17 cellular contexts compared by ENCODE assay signal in genomic region chr3:14411988-14412387, GRCh38. TPM values are rescaled to one million over a fixed set of nuclear protein-coding genes. Genes with fewer than 3 reads are reported as not detected.
DNase-seq lines count a peak whose midpoint lies in the region; FAIRE-seq and TF ChIP-seq lines count a peak whose summit lies in the region.
"Had no signal": no experiment of that assay in that cellular context is flagged by ENCODE, and none has a peak within 500 bp of the region (broad histone marks: within the 10 kb centered on the region; RNA-seq: fewer than 3 reads in every experiment).

No MANE protein-coding gene starts in this region.

- no peaks in the 10 kb centered on the region for H3K36me3 Mint-ChIP-seq in neural progenitor cell

- H3K27me3 ChIP-seq in AG04450 (ENCODE audit: control insufficient read depth, insufficient read depth, low read length): no peaks in the 10 kb centered on the region
- no peaks in the 10 kb centered on the region for H3K27me3 ChIP-seq in brain microvascular endothelial cell (replicated peaks)
- no peaks in the 10 kb centered on the region for H3K27me3 ChIP-seq in neural progenitor cell
- H3K27me3 ChIP-seq: esophagus muscularis mucosa had no signal

- no peak overlapping the region for H2AFZ ChIP-seq in neural progenitor cell (replicated peaks)

- peak overlapping the region; percentile 62 for H3K4me2 ChIP-seq in neural progenitor cell

- no peaks in the 10 kb centered on the region for H3K36me3 ChIP-seq in brain microvascular endothelial cell (replicated peaks)
- H3K36me3 ChIP-seq in neural progenitor cell: no peaks in the 10 kb centered on the region

- peaks cover 49% of the 10 kb centered on the region for H3K4me1 Mint-ChIP-seq in neural progenitor cell

- H3K4me3 ChIP-seq in AG04450 (ENCODE audit: low read depth, low read length): no peak overlapping the region
- no peak overlapping the region for H3K4me3 ChIP-seq in brain microvascular endothelial cell (ENCODE audit: low read depth, low read length)
- no peak overlapping the region for H3K4me3 ChIP-seq in neural progenitor cell
- H3K4me3 ChIP-seq: esophagus muscularis mucosa had no signal

- H3K4me3 Mint-ChIP-seq in neural progenitor cell: no peak overlapping the region
- H3K4me3 Mint-ChIP-seq: central memory CD8-positive, alpha-beta T cell had no signal

- TF ChIP-seq CTCF in AG04450 (IDR thresholded peaks at IDR 0.05; ENCODE audit: low read depth, low read length) (peak; percentile 32), brain microvascular endothelial cell (IDR thresholded peaks at IDR 0.05; ENCODE audit: low read depth, low read length, missing control alignments) (peak; percentile 54), neural progenitor cell (IDR thresholded peaks at IDR 0.05) (peak; percentile 53)

- peaks cover 81% of the 10 kb centered on the region for H4K20me1 ChIP-seq in neural progenitor cell (ENCODE audit: low read depth)

- peak overlapping the region; percentile 21 for H3K27ac Mint-ChIP-seq in neural progenitor cell

- no peaks in the 10 kb centered on the region for H3K9me3 Mint-ChIP-seq in neural progenitor cell
- H3K9me3 Mint-ChIP-seq: central memory CD8-positive, alpha-beta T cell had no signal

- H3K27ac ChIP-seq in AG04450 (ENCODE audit: low read depth, low read length) (no peak overlapping the region), brain microvascular endothelial cell (no peak overlapping the region), neural progenitor cell (no peak overlapping the region)
- H3K27ac ChIP-seq: C4-2B, esophagus muscularis mucosa had no signal

- in situ Hi-C loops in brain microvascular endothelial cell (cut with HindIII; ENCODE audit: low pct_ligation_motif_present, low sequenced_read_pairs): no loop called here

- no peaks in the 10 kb centered on the region; the same call in 1 of the 2 replicates for H3K9me3 ChIP-seq in AG04450 (ENCODE audit: control insufficient read depth, insufficient read depth, low read length)
- H3K9me3 ChIP-seq in neural progenitor cell (ENCODE audit: low read depth): no peaks in the 10 kb centered on the region
- H3K9me3 ChIP-seq: esophagus muscularis mucosa had no signal

- H3K27me3 Mint-ChIP-seq in neural progenitor cell (ENCODE audit: insufficient read depth, low read depth): no peaks in the 10 kb centered on the region
- H3K27me3 Mint-ChIP-seq: central memory CD8-positive, alpha-beta T cell had no signal

- FAIRE-seq in GM19239 (lab: Jason Lieb, UNC): no peak

- H3F3A ChIP-seq in neural progenitor cell (ENCODE audit: low read depth): peaks cover 25% of the 10 kb centered on the region

- DNase-seq in AG04450 (ENCODE audit: low read depth, low spot score) (no peak), HEK293T (ENCODE audit: extremely low spot score) (peak; percentile 35), brain microvascular endothelial cell (no peak), neural progenitor cell (ENCODE audit: low spot score) (peak; percentile 47), GM19239 (ENCODE audit: insufficient read length, low spot score) (no peak), AML-193 (lab: John Stamatoyannopoulos, UW) (no peak), SKM-1 (lab: John Stamatoyannopoulos, UW; ENCODE audit: unreplicated experiment) (no peak), NCI-H2107 (lab: John Stamatoyannopoulos, UW) (no peak)
- DNase-seq: activated CD4-positive, alpha-beta T cell treated with anti-CD3 and anti-CD28 coated beads for 48 hours; activated effector memory CD4-positive, alpha-beta T cell treated with anti-CD3 and anti-CD28 coated beads, Interleukin-2, amount 50 U/mL, for 16 hours; Karpas-422; midbrain; NCI-H187 treated with DMSO at 0.1 percent for 48 hours; posterior cingulate gyrus had no signal

- POLR2A ChIA-PET in AG04450 (lab: Yijun Ruan, JAX): no interaction called here
- POLR2A ChIA-PET in HEK293T (lab: Yijun Ruan, JAX): no interaction called here

- no peak overlapping the region for H3K9ac ChIP-seq in neural progenitor cell

- peaks cover 35% of the 10 kb centered on the region for H3K79me2 ChIP-seq in neural progenitor cell (ENCODE audit: low read depth)

- peaks cover 24% of the 10 kb centered on the region for H3K4me1 ChIP-seq in neural progenitor cell

- CTCF ChIA-PET in AG04450 (lab: Charles Lee): interaction anchor here (2.0 kb wide), 1 partner anchor 209 kb away, joined by 8 read pairs; no protein-coding TSS in a partner anchor
- CTCF ChIA-PET in HEK293T (lab: Yijun Ruan, JAX): interaction anchor here (0.6 kb wide), 1 partner anchor 1798 kb away, joined by 3 read pairs; no protein-coding TSS in a partner anchor

TF ChIP-seq in HEK293T, 16 proteins besides CTCF, POLR2A, EP300 and RAD21:
- TF ChIP-seq LEF1 (IDR thresholded peaks at IDR 0.05; ENCODE audit: borderline replicate concordance) (no peak), ZNF384 (IDR thresholded peaks at IDR 0.05) (no peak), SUZ12 (IDR thresholded peaks at IDR 0.05) (no peak), BHLHE40 (IDR thresholded peaks at IDR 0.05; ENCODE audit: borderline replicate concordance) (no peak), FOXK2 (IDR thresholded peaks at IDR 0.05) (no peak), FOXM1 (IDR thresholded peaks at IDR 0.05; ENCODE audit: borderline replicate concordance) (no peak), SP1 (IDR thresholded peaks at IDR 0.05) (no peak), FOXA1 (IDR thresholded peaks at IDR 0.05) (no peak), CTBP1 (IDR thresholded peaks at IDR 0.05; ENCODE audit: borderline replicate concordance) (no peak), TARDBP (IDR thresholded peaks at IDR 0.05) (no peak), PKNOX1 (IDR thresholded peaks at IDR 0.05) (no peak), ARNT (IDR thresholded peaks at IDR 0.05) (no peak), ELF4 (IDR thresholded peaks at IDR 0.05) (no peak), HDGF (IDR thresholded peaks at IDR 0.05; ENCODE audit: borderline replicate concordance) (no peak), NFRKB (IDR thresholded peaks at IDR 0.05) (no peak), L3MBTL2 (conservative IDR thresholded peaks at IDR 0.05) (no peak)

RNA-seq across cellular contexts. Expression of gene SLC6A6, which starts 9.6 kb away (rescaled TPM):
- 30.8 and 33.5 TPM in 2 replicates for polyA plus RNA-seq in AG04450 (2011; rRNA removed)
- 60.0 and 62.6 TPM in 2 replicates for polyA minus RNA-seq in AG04450 (2011; rRNA and poly(A)+ RNA removed)
- total RNA-seq in neural progenitor cell (ENCODE audit: low replicate concordance): 32.9 and 37.2 TPM in 2 replicates

Comparison
In these comparisons a context has a peak if more than half of its experiments do, and no peak if none do; other contexts are left out.
1. DNase-seq: peak in HEK293T (single experiment) and neural progenitor cell (single experiment); none in AG04450 (single experiment), brain microvascular endothelial cell (single experiment), GM19239 (single experiment), AML-193 (0 of 2), SKM-1 (single experiment) and NCI-H2107 (single experiment).
2. Peak in every context shown above with its lines, with median percentiles within 50 percentile points of each other: CTCF ChIP-seq.